Comparison of ENCODE assay signal across 2 cellular contexts in the genomic region with DNA sequence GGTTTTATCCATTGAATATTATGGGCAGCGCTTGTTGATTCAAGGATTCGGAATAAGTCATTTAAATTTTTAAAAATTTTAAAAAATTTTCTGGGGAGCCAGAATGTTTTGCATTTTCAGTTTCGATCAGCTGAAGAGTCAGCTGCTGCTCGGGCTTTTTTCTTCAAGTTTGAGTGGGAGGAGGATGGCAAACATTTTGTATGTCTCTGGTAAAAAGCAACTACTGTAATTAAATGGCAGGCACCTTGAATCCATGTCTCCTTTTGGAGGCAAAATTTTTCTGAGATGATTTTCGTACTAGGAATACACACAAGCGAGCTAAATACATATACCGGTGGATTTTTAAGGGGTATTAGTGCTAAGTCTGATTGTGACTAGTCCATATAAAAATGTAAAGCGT.
TF ChIP-seq lines count a peak whose summit lies in the region.

No MANE protein-coding gene starts in this region.

TF ChIP-seq in GM12878, 131 proteins besides CTCF, POLR2A, EP300 and RAD21:
- TF ChIP-seq, protein P1, sequence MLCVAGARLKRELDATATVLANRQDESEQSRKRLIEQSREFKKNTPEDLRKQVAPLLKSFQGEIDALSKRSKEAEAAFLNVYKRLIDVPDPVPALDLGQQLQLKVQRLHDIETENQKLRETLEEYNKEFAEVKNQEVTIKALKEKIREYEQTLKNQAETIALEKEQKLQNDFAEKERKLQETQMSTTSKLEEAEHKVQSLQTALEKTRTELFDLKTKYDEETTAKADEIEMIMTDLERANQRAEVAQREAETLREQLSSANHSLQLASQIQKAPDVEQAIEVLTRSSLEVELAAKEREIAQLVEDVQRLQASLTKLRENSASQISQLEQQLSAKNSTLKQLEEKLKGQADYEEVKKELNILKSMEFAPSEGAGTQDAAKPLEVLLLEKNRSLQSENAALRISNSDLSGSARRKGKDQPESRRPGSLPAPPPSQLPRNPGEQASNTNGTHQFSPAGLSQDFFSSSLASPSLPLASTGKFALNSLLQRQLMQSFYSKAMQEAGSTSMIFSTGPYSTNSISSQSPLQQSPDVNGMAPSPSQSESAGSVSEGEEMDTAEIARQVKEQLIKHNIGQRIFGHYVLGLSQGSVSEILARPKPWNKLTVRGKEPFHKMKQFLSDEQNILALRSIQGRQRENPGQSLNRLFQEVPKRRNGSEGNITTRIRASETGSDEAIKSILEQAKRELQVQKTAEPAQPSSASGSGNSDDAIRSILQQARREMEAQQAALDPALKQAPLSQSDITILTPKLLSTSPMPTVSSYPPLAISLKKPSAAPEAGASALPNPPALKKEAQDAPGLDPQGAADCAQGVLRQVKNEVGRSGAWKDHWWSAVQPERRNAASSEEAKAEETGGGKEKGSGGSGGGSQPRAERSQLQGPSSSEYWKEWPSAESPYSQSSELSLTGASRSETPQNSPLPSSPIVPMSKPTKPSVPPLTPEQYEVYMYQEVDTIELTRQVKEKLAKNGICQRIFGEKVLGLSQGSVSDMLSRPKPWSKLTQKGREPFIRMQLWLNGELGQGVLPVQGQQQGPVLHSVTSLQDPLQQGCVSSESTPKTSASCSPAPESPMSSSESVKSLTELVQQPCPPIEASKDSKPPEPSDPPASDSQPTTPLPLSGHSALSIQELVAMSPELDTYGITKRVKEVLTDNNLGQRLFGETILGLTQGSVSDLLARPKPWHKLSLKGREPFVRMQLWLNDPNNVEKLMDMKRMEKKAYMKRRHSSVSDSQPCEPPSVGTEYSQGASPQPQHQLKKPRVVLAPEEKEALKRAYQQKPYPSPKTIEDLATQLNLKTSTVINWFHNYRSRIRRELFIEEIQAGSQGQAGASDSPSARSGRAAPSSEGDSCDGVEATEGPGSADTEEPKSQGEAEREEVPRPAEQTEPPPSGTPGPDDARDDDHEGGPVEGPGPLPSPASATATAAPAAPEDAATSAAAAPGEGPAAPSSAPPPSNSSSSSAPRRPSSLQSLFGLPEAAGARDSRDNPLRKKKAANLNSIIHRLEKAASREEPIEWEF (IDR thresholded peaks at IDR 0.05; ENCODE audit: insufficient replicate concordance, low read depth, low read length): peak; percentile 64
- TF ChIP-seq NR2F1 (conservative IDR thresholded peaks at IDR 0.05): no peak
- TF ChIP-seq GATAD2B (conservative IDR thresholded peaks at IDR 0.05; ENCODE audit: low read depth): no peak
- 0 out of 3 replicates have a peak, but pooled peaks have one; percentile 9 for TF ChIP-seq POU2F2 (IDR thresholded peaks at IDR 0.05; ENCODE audit: borderline replicate concordance, low read depth, low read length)
- TF ChIP-seq, protein P2, sequence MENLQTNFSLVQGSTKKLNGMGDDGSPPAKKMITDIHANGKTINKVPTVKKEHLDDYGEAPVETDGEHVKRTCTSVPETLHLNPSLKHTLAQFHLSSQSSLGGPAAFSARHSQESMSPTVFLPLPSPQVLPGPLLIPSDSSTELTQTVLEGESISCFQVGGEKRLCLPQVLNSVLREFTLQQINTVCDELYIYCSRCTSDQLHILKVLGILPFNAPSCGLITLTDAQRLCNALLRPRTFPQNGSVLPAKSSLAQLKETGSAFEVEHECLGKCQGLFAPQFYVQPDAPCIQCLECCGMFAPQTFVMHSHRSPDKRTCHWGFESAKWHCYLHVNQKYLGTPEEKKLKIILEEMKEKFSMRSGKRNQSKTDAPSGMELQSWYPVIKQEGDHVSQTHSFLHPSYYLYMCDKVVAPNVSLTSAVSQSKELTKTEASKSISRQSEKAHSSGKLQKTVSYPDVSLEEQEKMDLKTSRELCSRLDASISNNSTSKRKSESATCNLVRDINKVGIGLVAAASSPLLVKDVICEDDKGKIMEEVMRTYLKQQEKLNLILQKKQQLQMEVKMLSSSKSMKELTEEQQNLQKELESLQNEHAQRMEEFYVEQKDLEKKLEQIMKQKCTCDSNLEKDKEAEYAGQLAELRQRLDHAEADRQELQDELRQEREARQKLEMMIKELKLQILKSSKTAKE (IDR thresholded peaks at IDR 0.05; ENCODE audit: low read depth, poor library complexity, severe bottlenecking): peak; percentile 9
- TF ChIP-seq EGR1 (IDR thresholded peaks at IDR 0.05; ENCODE audit: borderline replicate concordance in 1 of 2, low read depth in 2 of 2, low read length in 2 of 2): peak in 1 of 2 experiments; percentile 58; a peak in 1 of 3 replicates
- 0 out of 2 replicates have a peak, but pooled peaks have one; percentile 7 for TF ChIP-seq IRF4 (IDR thresholded peaks at IDR 0.05; ENCODE audit: low read depth, low read length)
- TF ChIP-seq TCF7 (IDR thresholded peaks at IDR 0.05; ENCODE audit: borderline replicate concordance): peak; percentile 9; the same call in 1 of the 2 replicates
- TF ChIP-seq BACH1 (IDR thresholded peaks at IDR 0.05; ENCODE audit: borderline replicate concordance): no peak
- TF ChIP-seq ASH2L (IDR thresholded peaks at IDR 0.05; ENCODE audit: borderline replicate concordance, low read depth): no peak
- TF ChIP-seq SMC3 (IDR thresholded peaks at IDR 0.05; ENCODE audit: borderline replicate concordance, low read length): no peak
- TF ChIP-seq, protein P3, sequence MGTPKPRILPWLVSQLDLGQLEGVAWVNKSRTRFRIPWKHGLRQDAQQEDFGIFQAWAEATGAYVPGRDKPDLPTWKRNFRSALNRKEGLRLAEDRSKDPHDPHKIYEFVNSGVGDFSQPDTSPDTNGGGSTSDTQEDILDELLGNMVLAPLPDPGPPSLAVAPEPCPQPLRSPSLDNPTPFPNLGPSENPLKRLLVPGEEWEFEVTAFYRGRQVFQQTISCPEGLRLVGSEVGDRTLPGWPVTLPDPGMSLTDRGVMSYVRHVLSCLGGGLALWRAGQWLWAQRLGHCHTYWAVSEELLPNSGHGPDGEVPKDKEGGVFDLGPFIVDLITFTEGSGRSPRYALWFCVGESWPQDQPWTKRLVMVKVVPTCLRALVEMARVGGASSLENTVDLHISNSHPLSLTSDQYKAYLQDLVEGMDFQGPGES (IDR thresholded peaks at IDR 0.05): no peak
- TF ChIP-seq ZNF384 (IDR thresholded peaks at IDR 0.05; ENCODE audit: borderline replicate concordance, low read depth, low read length): peak; percentile 35; the same call in 1 of the 2 replicates
- no peak for TF ChIP-seq HCFC1 (IDR thresholded peaks at IDR 0.05; ENCODE audit: low read length)
- no peak for TF ChIP-seq ZNF207 (IDR thresholded peaks at IDR 0.05; ENCODE audit: borderline replicate concordance)
- TF ChIP-seq, protein P4, sequence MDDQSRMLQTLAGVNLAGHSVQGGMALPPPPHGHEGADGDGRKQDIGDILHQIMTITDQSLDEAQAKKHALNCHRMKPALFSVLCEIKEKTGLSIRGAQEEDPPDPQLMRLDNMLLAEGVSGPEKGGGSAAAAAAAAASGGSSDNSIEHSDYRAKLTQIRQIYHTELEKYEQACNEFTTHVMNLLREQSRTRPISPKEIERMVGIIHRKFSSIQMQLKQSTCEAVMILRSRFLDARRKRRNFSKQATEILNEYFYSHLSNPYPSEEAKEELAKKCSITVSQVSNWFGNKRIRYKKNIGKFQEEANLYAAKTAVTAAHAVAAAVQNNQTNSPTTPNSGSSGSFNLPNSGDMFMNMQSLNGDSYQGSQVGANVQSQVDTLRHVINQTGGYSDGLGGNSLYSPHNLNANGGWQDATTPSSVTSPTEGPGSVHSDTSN (IDR thresholded peaks at IDR 0.05; ENCODE audit: insufficient replicate concordance, low read depth, low read length): peak; percentile 54
- TF ChIP-seq RAD51 (IDR thresholded peaks at IDR 0.05): peak; percentile 93
- TF ChIP-seq YY1 (IDR thresholded peaks at IDR 0.05; ENCODE audit: low read depth, low read length): peak; percentile 73
- TF ChIP-seq BHLHE40 (IDR thresholded peaks at IDR 0.05; ENCODE audit: borderline replicate concordance in 1 of 2, low read depth in 2 of 2, low read length in 1 of 2): peak in 1 of 2 experiments; percentile 57; a peak in 1 of 4 replicates

TF ChIP-seq in HepG2, 621 proteins besides CTCF, POLR2A, EP300 and RAD21:
- TF ChIP-seq, protein P5, sequence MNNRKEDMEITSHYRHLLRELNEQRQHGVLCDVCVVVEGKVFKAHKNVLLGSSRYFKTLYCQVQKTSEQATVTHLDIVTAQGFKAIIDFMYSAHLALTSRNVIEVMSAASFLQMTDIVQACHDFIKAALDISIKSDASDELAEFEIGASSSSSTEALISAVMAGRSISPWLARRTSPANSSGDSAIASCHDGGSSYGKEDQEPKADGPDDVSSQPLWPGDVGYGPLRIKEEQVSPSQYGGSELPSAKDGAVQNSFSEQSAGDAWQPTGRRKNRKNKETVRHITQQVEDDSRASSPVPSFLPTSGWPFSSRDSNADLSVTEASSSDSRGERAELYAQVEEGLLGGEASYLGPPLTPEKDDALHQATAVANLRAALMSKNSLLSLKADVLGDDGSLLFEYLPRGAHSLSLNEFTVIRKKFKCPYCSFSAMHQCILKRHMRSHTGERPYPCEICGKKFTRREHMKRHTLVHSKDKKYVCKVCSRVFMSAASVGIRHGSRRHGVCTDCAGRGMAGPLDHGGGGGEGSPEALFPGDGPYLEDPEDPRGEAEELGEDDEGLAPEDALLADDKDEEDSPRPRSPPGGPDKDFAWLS (CRISPR knock-in tag; IDR thresholded peaks at IDR 0.05; ENCODE audit: borderline replicate concordance): no peak
- no peak for TF ChIP-seq ZNF616 (CRISPR knock-in tag; IDR thresholded peaks at IDR 0.05; ENCODE audit: low read depth)
